ENCODE assay signal across 20 cellular contexts in the genomic region with DNA sequence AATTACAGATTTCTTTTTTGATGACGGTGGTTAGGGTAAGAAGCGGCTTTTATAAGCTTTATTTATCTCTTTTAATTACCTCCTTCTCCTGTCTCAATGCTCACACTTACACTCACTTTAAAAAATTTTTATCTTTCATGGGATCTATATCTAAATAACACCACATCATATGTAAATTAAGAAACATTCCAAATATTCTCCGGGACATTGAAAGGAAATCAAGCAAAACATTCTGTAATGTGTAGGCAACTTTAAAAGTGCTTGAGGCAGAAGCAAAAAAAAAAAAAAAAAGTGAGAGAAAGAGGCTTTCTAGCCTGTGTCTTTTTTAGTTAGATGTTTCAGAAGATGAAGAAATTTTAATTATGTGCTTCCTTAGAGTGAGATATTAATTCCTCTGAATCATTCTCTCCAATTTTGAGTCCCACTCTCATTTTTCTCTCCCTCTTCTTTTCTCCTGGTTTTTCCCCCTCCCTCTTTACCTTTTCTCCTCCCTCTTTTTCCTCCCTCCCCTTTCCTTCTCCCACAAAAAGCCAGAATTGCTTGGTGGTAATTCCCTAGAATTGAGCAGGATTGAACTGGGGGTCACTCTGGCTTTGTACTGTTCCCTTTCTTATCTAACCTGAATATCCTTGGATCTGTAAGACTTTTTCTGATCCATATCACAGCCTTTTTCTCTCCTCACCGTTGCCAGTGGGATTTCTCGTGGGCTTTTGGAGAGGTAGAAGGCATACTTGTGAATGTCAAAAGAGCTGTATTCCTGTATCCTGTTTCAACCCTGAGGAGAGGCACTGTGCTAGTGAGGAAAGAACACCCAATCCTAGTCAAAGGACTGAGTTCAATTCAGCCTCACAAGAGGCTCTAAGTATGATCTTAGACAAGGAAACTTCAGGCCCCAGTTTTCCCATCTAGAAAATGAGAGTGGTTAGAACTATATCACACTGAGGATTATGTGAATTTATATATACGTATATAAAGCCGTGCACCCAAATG. TPM values are rescaled to one million over a fixed set of nuclear protein-coding genes. Genes with fewer than 3 reads are reported as not detected.
A peak's percentile ranks its signal among the peaks of the same experiment; 100 is the strongest.
DNase-seq lines count a peak whose midpoint lies in the region; ATAC-seq, FAIRE-seq and TF ChIP-seq lines count a peak whose summit lies in the region.
"Had no signal": no experiment of that assay in that cellular context is flagged by ENCODE, and none has a peak within 500 bp of the region (broad histone marks: within the 10 kb centered on the region; RNA-seq: fewer than 3 reads in every experiment).

No MANE protein-coding gene starts in this region.

- no peaks in the 10 kb centered on the region for H4K20me1 ChIP-seq in H1 (replicated peaks in 1 of 2; ENCODE audit: control insufficient read depth in 1 of 2, insufficient read depth in 2 of 2, low read length in 2 of 2)

- H2BK120ac ChIP-seq in H1 (replicated peaks; ENCODE audit: low read depth, low read length): no peak overlapping the region

- in situ Hi-C loops in SK-MEL-5 (cut with HindIII; ENCODE audit: low pct_unique_long_range_greater_than_20kb, low sequenced_read_pairs): no loop called here

- peak overlapping the region in 1 of 2 experiments; percentile 30; a peak in 1 of 4 replicates for H3K4me2 ChIP-seq in H1 (ENCODE audit: insufficient read depth in 1 of 2, low read depth in 2 of 2, low read length in 2 of 2)

- peak; percentile 6 for DNase-seq in SK-MEL-5 (ENCODE audit: low read depth, low spot score)
- DNase-seq in H1 (ENCODE audit: low read depth in 1 of 2, low spot score in 2 of 2): no peak
- DNase-seq in thyroid gland: no peak
- no peak for DNase-seq in left ventricle myocardium superior
- no peak for DNase-seq in globus pallidus (ENCODE audit: low spot score)
- DNase-seq: activated CD8-positive, alpha-beta T cell treated with anti-CD3 and anti-CD28 coated beads for 36 hours; activated effector memory CD4-positive, alpha-beta T cell treated with anti-CD3 and anti-CD28 coated beads, Interleukin-2, amount 50 U/mL, for 16 hours; activated T-cell treated with anti-CD3 and anti-CD28 coated beads for 4 hours; CD8-positive, alpha-beta memory T cell; central memory CD4-positive, alpha-beta T cell; DMS53; left ventricle myocardium inferior; mucosa of descending colon; NCI-H1417; NCI-H2107; NCI-H510A treated with DMSO at 0.1 percent for 48 hours; NK-92 treated with Interleukin-12 subunit alpha and Interleukin-12 subunit beta, amount 100 ng/mL, for 24 hours; RPMI8226 had no signal

- no peaks in the 10 kb centered on the region for H3K36me3 ChIP-seq in HEK293 (ENCODE audit: control insufficient read depth in 2 of 2, insufficient read depth in 1 of 2, low read length in 2 of 2)
- no peaks in the 10 kb centered on the region for H3K36me3 ChIP-seq in H1 (ENCODE audit: control insufficient read depth in 2 of 4, insufficient read depth in 4 of 4, low read length in 3 of 4)
- H3K36me3 ChIP-seq in thyroid gland: no peaks in the 10 kb centered on the region
- H3K36me3 ChIP-seq: left ventricle myocardium inferior had no signal

- H4K5ac ChIP-seq in H1 (ENCODE audit: insufficient read length, low read depth, low read length): no peak overlapping the region

- H2AFZ ChIP-seq in H1 (ENCODE audit: low read length): peak overlapping the region; percentile 77; the same call in 1 of the 2 replicates

- TF ChIP-seq POLR2A in H1 (IDR thresholded peaks at IDR 0.05; ENCODE audit: control extremely low read depth in 1 of 2, low read depth in 2 of 2, low read length in 2 of 2): no peak
- no peak for TF ChIP-seq POLR2A in thyroid gland (IDR thresholded peaks at IDR 0.05)

- CTCF ChIA-PET in HEK293 (lab: Yijun Ruan, JAX) (interaction anchor here (0.8 kb wide), 1 partner anchor 27 kb away, joined by 3 read pairs; no protein-coding TSS in a partner anchor), H1 (lab: Charles Lee; ENCODE audit: partially characterized antibody) (interaction anchor here (1.0 kb wide), 1 partner anchor 477 kb away, joined by 3 read pairs; no protein-coding TSS in a partner anchor)

- H3K56ac ChIP-seq in H1 (replicated peaks; ENCODE audit: insufficient read length, low read depth, low read length): no peak overlapping the region

- no peak overlapping the region for H3K27ac ChIP-seq in HEK293 (ENCODE audit: extremely low read depth, low read depth, low read length)
- H3K27ac ChIP-seq in H1 (ENCODE audit: low read depth, low read length): no peak overlapping the region
- peak overlapping the region in 2 of 3 donors; percentile 20 to 74 for H3K27ac ChIP-seq in thyroid gland
- H3K27ac ChIP-seq: left ventricle myocardium inferior had no signal

- H2AK5ac ChIP-seq in H1 (ENCODE audit: low read depth, low read length): no peak overlapping the region

- no peak overlapping the region for H2BK12ac ChIP-seq in H1 (ENCODE audit: low read depth, low read length)

- no peak overlapping the region for H3K23ac ChIP-seq in H1 (ENCODE audit: insufficient read length)

- H4K91ac ChIP-seq in H1 (replicated peaks; ENCODE audit: insufficient read length, low read length): no peak overlapping the region

- no peak overlapping the region for H3K9ac ChIP-seq in H1 (replicated peaks in 1 of 4; ENCODE audit: extremely low read depth in 1 of 4, low read depth in 3 of 4, low read length in 3 of 4)

- H3K79me2 ChIP-seq in H1 (ENCODE audit: control insufficient read depth in 1 of 2, insufficient read depth in 2 of 2, low read length in 2 of 2): no peaks in the 10 kb centered on the region

- no peak overlapping the region for H2BK20ac ChIP-seq in H1 (ENCODE audit: low read length)

- no peak overlapping the region for H3K14ac ChIP-seq in H1 (ENCODE audit: insufficient read length)

- intact Hi-C loops in thyroid gland (cut with DNase I) (no loop called here), left ventricle myocardium superior (cut with micrococcal nuclease) (no loop called here)

- 75% methylated on average over 7 of the region's 7 CpGs; no CpG with 5 or more reads in 1 of the 2 experiments for WGBS in H1 (ENCODE audit: extremely low coverage in 1 of 2, insufficient coverage in 1 of 2, insufficient read length in 1 of 2, insufficient replicate concordance in 2 of 2, low coverage in 1 of 2, low lambda C conversion rate in 2 of 2, missing lambda C conversion rate in 1 of 2), 2 experiments
- 62 to 69% methylated on average over 7 of the region's 7 CpGs for WGBS in thyroid gland, 2 donors

- no peaks in the 10 kb centered on the region for H3K27me3 ChIP-seq in H1 (replicated peaks in 1 of 4; ENCODE audit: control insufficient read depth in 3 of 4, extremely low read depth in 1 of 4, insufficient read depth in 3 of 4, low read length in 3 of 4)
- H3K27me3 ChIP-seq in thyroid gland: no peaks in the 10 kb centered on the region

- H3K79me1 ChIP-seq in H1 (ENCODE audit: low read depth, low read length): no peaks in the 10 kb centered on the region

- no peaks in the 10 kb centered on the region; the same call in 1 of the 2 replicates for H3K23me2 ChIP-seq in H1 (ENCODE audit: low read depth, low read length)

- H4K8ac ChIP-seq in H1 (ENCODE audit: extremely low read depth, insufficient read depth, low read length): no peak overlapping the region

- no peak overlapping the region for H2BK5ac ChIP-seq in H1 (ENCODE audit: low read depth, low read length)

- H3K4ac ChIP-seq in H1 (replicated peaks; ENCODE audit: insufficient read length, low read depth, low read length): no peak overlapping the region

- no peak for TF ChIP-seq EP300 in H1 (IDR thresholded peaks at IDR 0.05; ENCODE audit: borderline replicate concordance in 1 of 2, low read depth in 2 of 2, low read length in 2 of 2)

- peak; percentile 66 for FAIRE-seq in H1 (lab: Jason Lieb, UNC)

- TF ChIP-seq CTCF in HEK293 (tag by site-specific recombination; IDR thresholded peaks at IDR 0.05) (no peak), H1 (IDR thresholded peaks at IDR 0.05; ENCODE audit: control extremely low read depth in 1 of 3, insufficient read depth in 1 of 3, low read depth in 1 of 3, low read length in 3 of 3) (no peak), thyroid gland (IDR thresholded peaks at IDR 0.05) (no peak)

- no peak overlapping the region for H2BK15ac ChIP-seq in H1 (ENCODE audit: low read length)

- no peak for ATAC-seq in HG03196 (IDR thresholded peaks at IDR 0.05; ENCODE audit: unreplicated experiment)
- ATAC-seq in left ventricle myocardium superior: no peak
- ATAC-seq: activated CD8-positive, alpha-beta T cell treated with anti-CD3 and anti-CD28 coated beads for 36 hours; mucosa of descending colon had no signal

- H3K4me1 ChIP-seq in HEK293 (ENCODE audit: control insufficient read depth, insufficient read depth, low read length): peaks cover 8% of the 10 kb centered on the region
- no peaks in the 10 kb centered on the region; a peak in 1 of 7 replicates for H3K4me1 ChIP-seq in H1 (replicated peaks in 1 of 4; ENCODE audit: control insufficient read depth in 3 of 4, insufficient read depth in 4 of 4, low read length in 3 of 4)
- H3K4me1 ChIP-seq in thyroid gland: peaks cover 21 to 35% of the 10 kb centered on the region in 2 donors
- H3K4me1 ChIP-seq: left ventricle myocardium inferior had no signal

- no peak for TF ChIP-seq RAD21 in H1 (IDR thresholded peaks at IDR 0.05 in 1 of 2, conservative IDR thresholded peaks at IDR 0.05 in 1 of 2; ENCODE audit: low read depth in 2 of 2, low read length in 2 of 2)

- H3K9me3 ChIP-seq in HEK293 (ENCODE audit: control insufficient read depth, insufficient read depth, low read depth, low read length) (no peaks in the 10 kb centered on the region), H1 (ENCODE audit: insufficient read depth in 2 of 2, low read depth in 1 of 2, low read length in 1 of 2) (no peaks in the 10 kb centered on the region), thyroid gland (no peaks in the 10 kb centered on the region)
- H3K9me3 ChIP-seq: left ventricle myocardium inferior, mucosa of descending colon had no signal

- no peak overlapping the region for H3K18ac ChIP-seq in H1 (ENCODE audit: extremely low read depth, low read length)

- H3K4me3 ChIP-seq in HEK293 (ENCODE audit: low read depth, low read length) (no peak overlapping the region), H1 (ENCODE audit: extremely low read depth in 1 of 4, insufficient read depth in 2 of 4, low read depth in 3 of 4, low read length in 4 of 4) (0 out of 8 replicates have a peak overlapping the region, but pooled peaks of 1 of the 4 experiments have one; percentile 5), thyroid gland (replicated peaks in 1 of 3) (no peak overlapping the region)
- H3K4me3 ChIP-seq: left ventricle myocardium inferior, mucosa of descending colon had no signal

- POLR2A ChIA-PET in HEK293 (lab: Yijun Ruan, JAX): no interaction called here
- POLR2A ChIA-PET in H1 (lab: Charles Lee; ENCODE audit: partially characterized antibody): no interaction called here

RNA-seq across cellular contexts. Expression of a gene that starts 30.4 kb away (rescaled TPM):
- total RNA-seq in SK-MEL-5 (2014; rRNA removed; shearing (Covaris generic)): 13.9 and 24.1 TPM in 2 replicates
- 21.7 and 38.0 TPM in 2 replicates for polyA plus RNA-seq in SK-MEL-5 (2015; cell fraction: cytosol; rRNA removed)
- 13.5 and 16.7 TPM in 2 replicates for polyA plus RNA-seq in SK-MEL-5 (2015; cell fraction: nucleus; rRNA removed)
- total RNA-seq in H1 (2021; fragmentation: NEBNext Ultra II Directional; extraction: Animal tissue kit (Norgen Biotek cat#: 25700)): 1.2 and 1.3 TPM in 2 replicates
- 0.36 and 0.83 TPM in 2 replicates for polyA plus RNA-seq in H1 (2011; rRNA removed)
- 0.52 TPM for polyA plus RNA-seq in H1 (2011; cell fraction: cytosol; rRNA removed)
- 0.70 TPM for polyA plus RNA-seq in H1 (2011; cell fraction: nucleus; rRNA removed)
- polyA plus RNA-seq in H1 (2012, experiment 1 of 2): 0.64 to 0.88 TPM (median 0.68 TPM) in 4 replicates
- polyA plus RNA-seq in H1 (2012, experiment 2 of 2): 0.08 TPM
- polyA plus RNA-seq in H1 (2013, experiment 1 of 2): 1.8 TPM
- 1.9 TPM for polyA plus RNA-seq in H1 (2013, experiment 2 of 2)
- polyA minus RNA-seq in H1 (2011; rRNA and poly(A)+ RNA removed): 0.95 and 2.2 TPM in 2 replicates
- 0.37 TPM for polyA minus RNA-seq in H1 (2011; cell fraction: cytosol; rRNA and poly(A)+ RNA removed)
- polyA minus RNA-seq in H1 (2011; cell fraction: nucleus; rRNA and poly(A)+ RNA removed): 4.5 TPM
- total RNA-seq in thyroid gland (10 to 100 TPM in 2 of 4 donors, 1 to 10 TPM in 2; 1.1 to 14.6 (median 9.0) TPM), left ventricle myocardium superior (not detected)

Comparison
In these comparisons a context has a peak if more than half of its experiments do, and no peak if none do; other contexts are left out.
1. H3K27ac ChIP-seq: peak in thyroid gland (2 of 3); none in HEK293 (single experiment) and H1 (single experiment).